27 cellular contexts compared by ENCODE assay signal in genomic region chr4:34094114-34094513, GRCh38.
"Had no signal": no experiment of that assay in that cellular context is flagged by ENCODE, and none has a peak within 500 bp of the region (broad histone marks: within the 10 kb centered on the region; RNA-seq: fewer than 3 reads in every experiment).

No MANE protein-coding gene starts in this region.

- H3K4me1 ChIP-seq: neural progenitor cell, parathyroid adenoma, psoas muscle, stomach, tibial artery, transverse colon, upper lobe of right lung, uterus had no signal

- H3K4me2 ChIP-seq: neural progenitor cell had no signal

- H3K27me3 ChIP-seq: neural progenitor cell, ovary, stomach, tibial artery, transverse colon, upper lobe of right lung, uterus had no signal

- H3K9me3 ChIP-seq: ovary, psoas muscle, stomach, tibial artery, transverse colon, upper lobe of right lung, uterus had no signal

- H3K36me3 ChIP-seq: neural progenitor cell, ovary, stomach, tibial artery, transverse colon, upper lobe of right lung had no signal

- H2AFZ ChIP-seq: neural progenitor cell, parathyroid adenoma had no signal

- H3K9me3 Mint-ChIP-seq: neural progenitor cell; stimulated activated naive B cell treated with anti-CD40 and anti-IgM and Interleukin-4, amounts not matched to agents 10 μg/mL and 1 μg/mL and 100 μg/mL, for 72 hours; type B pancreatic cell had no signal

- H3K4me3 ChIP-seq: neural progenitor cell, ovary, psoas muscle, skin epidermis, stomach, tibial artery, transverse colon, upper lobe of right lung, uterus had no signal

- H3K9ac ChIP-seq: neural progenitor cell, parathyroid adenoma had no signal

- H3K36me3 Mint-ChIP-seq: naive B cell; naive thymus-derived CD8-positive, alpha-beta T cell; neural progenitor cell; stimulated activated effector memory CD8-positive, alpha-beta T cell treated with anti-CD3 and anti-CD28 coated beads, Interleukin-12 subunit alpha, Interleukin-12 subunit beta, amount 100 ng/mL, for 72 hours; stimulated activated naive B cell treated with anti-CD40 and anti-IgM and Interleukin-4, amounts not matched to agents 10 μg/mL and 1 μg/mL and 100 μg/mL, for 72 hours; type B pancreatic cell had no signal

- ATAC-seq: naive thymus-derived CD8-positive, alpha-beta T cell; psoas muscle; right cardiac atrium; sciatic nerve; stimulated activated effector memory CD8-positive, alpha-beta T cell treated with anti-CD3 and anti-CD28 coated beads, Interleukin-12 subunit alpha, Interleukin-12 subunit beta, amount 100 ng/mL, for 72 hours; stimulated activated naive B cell treated with anti-CD40 and anti-IgM and Interleukin-4, amounts not matched to agents 10 μg/mL and 1 μg/mL and 100 μg/mL, for 72 hours; upper lobe of right lung had no signal

- H3K79me2 ChIP-seq: parathyroid adenoma had no signal

- H3K27ac Mint-ChIP-seq: naive B cell; naive thymus-derived CD8-positive, alpha-beta T cell; nephron; neural progenitor cell; progenitor cell of endocrine pancreas; stimulated activated effector memory CD8-positive, alpha-beta T cell treated with anti-CD3 and anti-CD28 coated beads, Interleukin-12 subunit alpha, Interleukin-12 subunit beta, amount 100 ng/mL, for 72 hours; stimulated activated naive B cell treated with anti-CD40 and anti-IgM and Interleukin-4, amounts not matched to agents 10 μg/mL and 1 μg/mL and 100 μg/mL, for 72 hours; stimulated activated naive CD8-positive, alpha-beta T cell treated with anti-CD3 and anti-CD28 coated beads, Interleukin-15, Interleukin-2, amounts not matched to agents 100 ng/mL and 50 ng/mL, for 24 hours; type B pancreatic cell had no signal

- H3K4me3 Mint-ChIP-seq: naive B cell; naive thymus-derived CD8-positive, alpha-beta T cell; nephron; neural progenitor cell; stimulated activated effector memory CD8-positive, alpha-beta T cell treated with anti-CD3 and anti-CD28 coated beads, Interleukin-12 subunit alpha, Interleukin-12 subunit beta, amount 100 ng/mL, for 72 hours; stimulated activated naive B cell treated with anti-CD40 and anti-IgM and Interleukin-4, amounts not matched to agents 10 μg/mL and 1 μg/mL and 100 μg/mL, for 72 hours; stimulated activated naive CD8-positive, alpha-beta T cell treated with anti-CD3 and anti-CD28 coated beads, Interleukin-15, Interleukin-2, amounts not matched to agents 100 ng/mL and 50 ng/mL, for 24 hours; type B pancreatic cell had no signal

- DNase-seq: naive B cell; naive thymus-derived CD8-positive, alpha-beta T cell; occipital lobe; ovary; posterior cingulate gyrus; psoas muscle; right cardiac atrium; stimulated activated CD4-positive, alpha-beta T cell treated with anti-CD3 and anti-CD28 coated beads, Interleukin-15, amount 100 ng/mL, for 24 hours; stimulated activated CD4-positive, alpha-beta T cell treated with anti-CD3 and anti-CD28 coated beads, Interleukin-2, amount 100 ng/mL, for 24 hours; stimulated activated CD4-positive, alpha-beta T cell treated with anti-CD3 and anti-CD28 coated beads, Interleukin-2, amount 100 ng/mL, for 48 hours; stimulated activated CD4-positive, alpha-beta T cell treated with anti-CD3 and anti-CD28 coated beads, Interleukin-4, amount 100 ng/mL, for 24 hours; stimulated activated naive B cell treated with anti-CD40 and anti-IgM and Interleukin-4, amounts not matched to agents 10 μg/mL and 1 μg/mL and 100 μg/mL, for 72 hours; stimulated activated naive CD4-positive, alpha-beta T cell treated with Interleukin-2 at 50 U/mL for 16 hours; stomach; tibial artery; transverse colon; upper lobe of right lung; uterus had no signal

- H3K4me1 Mint-ChIP-seq: naive B cell; naive thymus-derived CD8-positive, alpha-beta T cell; nephron; neural progenitor cell; stimulated activated effector memory CD8-positive, alpha-beta T cell treated with anti-CD3 and anti-CD28 coated beads, Interleukin-12 subunit alpha, Interleukin-12 subunit beta, amount 100 ng/mL, for 72 hours; stimulated activated naive B cell treated with anti-CD40 and anti-IgM and Interleukin-4, amounts not matched to agents 10 μg/mL and 1 μg/mL and 100 μg/mL, for 72 hours had no signal

- H3K27ac ChIP-seq: neural progenitor cell, ovary, parathyroid adenoma, psoas muscle, skin epidermis, stomach, tibial artery, transverse colon, upper lobe of right lung, uterus had no signal

- H3K27me3 Mint-ChIP-seq: naive B cell; naive thymus-derived CD8-positive, alpha-beta T cell; progenitor cell of endocrine pancreas; stimulated activated naive B cell treated with anti-CD40 and anti-IgM and Interleukin-4, amounts not matched to agents 10 μg/mL and 1 μg/mL and 100 μg/mL, for 72 hours; stimulated activated naive CD8-positive, alpha-beta T cell treated with anti-CD3 and anti-CD28 coated beads, Interleukin-15, Interleukin-2, amounts not matched to agents 100 ng/mL and 50 ng/mL, for 24 hours; type B pancreatic cell had no signal
